1 cellular context compared by ENCODE assay signal in genomic region chr5:172953776-172954189, GRCh38.
TF ChIP-seq lines count a peak whose summit lies in the region.

No MANE protein-coding gene starts in this region.

TF ChIP-seq in K562, 482 proteins besides CTCF, POLR2A, EP300 and RAD21 (continued from another document):
- TF ChIP-seq, protein P1, sequence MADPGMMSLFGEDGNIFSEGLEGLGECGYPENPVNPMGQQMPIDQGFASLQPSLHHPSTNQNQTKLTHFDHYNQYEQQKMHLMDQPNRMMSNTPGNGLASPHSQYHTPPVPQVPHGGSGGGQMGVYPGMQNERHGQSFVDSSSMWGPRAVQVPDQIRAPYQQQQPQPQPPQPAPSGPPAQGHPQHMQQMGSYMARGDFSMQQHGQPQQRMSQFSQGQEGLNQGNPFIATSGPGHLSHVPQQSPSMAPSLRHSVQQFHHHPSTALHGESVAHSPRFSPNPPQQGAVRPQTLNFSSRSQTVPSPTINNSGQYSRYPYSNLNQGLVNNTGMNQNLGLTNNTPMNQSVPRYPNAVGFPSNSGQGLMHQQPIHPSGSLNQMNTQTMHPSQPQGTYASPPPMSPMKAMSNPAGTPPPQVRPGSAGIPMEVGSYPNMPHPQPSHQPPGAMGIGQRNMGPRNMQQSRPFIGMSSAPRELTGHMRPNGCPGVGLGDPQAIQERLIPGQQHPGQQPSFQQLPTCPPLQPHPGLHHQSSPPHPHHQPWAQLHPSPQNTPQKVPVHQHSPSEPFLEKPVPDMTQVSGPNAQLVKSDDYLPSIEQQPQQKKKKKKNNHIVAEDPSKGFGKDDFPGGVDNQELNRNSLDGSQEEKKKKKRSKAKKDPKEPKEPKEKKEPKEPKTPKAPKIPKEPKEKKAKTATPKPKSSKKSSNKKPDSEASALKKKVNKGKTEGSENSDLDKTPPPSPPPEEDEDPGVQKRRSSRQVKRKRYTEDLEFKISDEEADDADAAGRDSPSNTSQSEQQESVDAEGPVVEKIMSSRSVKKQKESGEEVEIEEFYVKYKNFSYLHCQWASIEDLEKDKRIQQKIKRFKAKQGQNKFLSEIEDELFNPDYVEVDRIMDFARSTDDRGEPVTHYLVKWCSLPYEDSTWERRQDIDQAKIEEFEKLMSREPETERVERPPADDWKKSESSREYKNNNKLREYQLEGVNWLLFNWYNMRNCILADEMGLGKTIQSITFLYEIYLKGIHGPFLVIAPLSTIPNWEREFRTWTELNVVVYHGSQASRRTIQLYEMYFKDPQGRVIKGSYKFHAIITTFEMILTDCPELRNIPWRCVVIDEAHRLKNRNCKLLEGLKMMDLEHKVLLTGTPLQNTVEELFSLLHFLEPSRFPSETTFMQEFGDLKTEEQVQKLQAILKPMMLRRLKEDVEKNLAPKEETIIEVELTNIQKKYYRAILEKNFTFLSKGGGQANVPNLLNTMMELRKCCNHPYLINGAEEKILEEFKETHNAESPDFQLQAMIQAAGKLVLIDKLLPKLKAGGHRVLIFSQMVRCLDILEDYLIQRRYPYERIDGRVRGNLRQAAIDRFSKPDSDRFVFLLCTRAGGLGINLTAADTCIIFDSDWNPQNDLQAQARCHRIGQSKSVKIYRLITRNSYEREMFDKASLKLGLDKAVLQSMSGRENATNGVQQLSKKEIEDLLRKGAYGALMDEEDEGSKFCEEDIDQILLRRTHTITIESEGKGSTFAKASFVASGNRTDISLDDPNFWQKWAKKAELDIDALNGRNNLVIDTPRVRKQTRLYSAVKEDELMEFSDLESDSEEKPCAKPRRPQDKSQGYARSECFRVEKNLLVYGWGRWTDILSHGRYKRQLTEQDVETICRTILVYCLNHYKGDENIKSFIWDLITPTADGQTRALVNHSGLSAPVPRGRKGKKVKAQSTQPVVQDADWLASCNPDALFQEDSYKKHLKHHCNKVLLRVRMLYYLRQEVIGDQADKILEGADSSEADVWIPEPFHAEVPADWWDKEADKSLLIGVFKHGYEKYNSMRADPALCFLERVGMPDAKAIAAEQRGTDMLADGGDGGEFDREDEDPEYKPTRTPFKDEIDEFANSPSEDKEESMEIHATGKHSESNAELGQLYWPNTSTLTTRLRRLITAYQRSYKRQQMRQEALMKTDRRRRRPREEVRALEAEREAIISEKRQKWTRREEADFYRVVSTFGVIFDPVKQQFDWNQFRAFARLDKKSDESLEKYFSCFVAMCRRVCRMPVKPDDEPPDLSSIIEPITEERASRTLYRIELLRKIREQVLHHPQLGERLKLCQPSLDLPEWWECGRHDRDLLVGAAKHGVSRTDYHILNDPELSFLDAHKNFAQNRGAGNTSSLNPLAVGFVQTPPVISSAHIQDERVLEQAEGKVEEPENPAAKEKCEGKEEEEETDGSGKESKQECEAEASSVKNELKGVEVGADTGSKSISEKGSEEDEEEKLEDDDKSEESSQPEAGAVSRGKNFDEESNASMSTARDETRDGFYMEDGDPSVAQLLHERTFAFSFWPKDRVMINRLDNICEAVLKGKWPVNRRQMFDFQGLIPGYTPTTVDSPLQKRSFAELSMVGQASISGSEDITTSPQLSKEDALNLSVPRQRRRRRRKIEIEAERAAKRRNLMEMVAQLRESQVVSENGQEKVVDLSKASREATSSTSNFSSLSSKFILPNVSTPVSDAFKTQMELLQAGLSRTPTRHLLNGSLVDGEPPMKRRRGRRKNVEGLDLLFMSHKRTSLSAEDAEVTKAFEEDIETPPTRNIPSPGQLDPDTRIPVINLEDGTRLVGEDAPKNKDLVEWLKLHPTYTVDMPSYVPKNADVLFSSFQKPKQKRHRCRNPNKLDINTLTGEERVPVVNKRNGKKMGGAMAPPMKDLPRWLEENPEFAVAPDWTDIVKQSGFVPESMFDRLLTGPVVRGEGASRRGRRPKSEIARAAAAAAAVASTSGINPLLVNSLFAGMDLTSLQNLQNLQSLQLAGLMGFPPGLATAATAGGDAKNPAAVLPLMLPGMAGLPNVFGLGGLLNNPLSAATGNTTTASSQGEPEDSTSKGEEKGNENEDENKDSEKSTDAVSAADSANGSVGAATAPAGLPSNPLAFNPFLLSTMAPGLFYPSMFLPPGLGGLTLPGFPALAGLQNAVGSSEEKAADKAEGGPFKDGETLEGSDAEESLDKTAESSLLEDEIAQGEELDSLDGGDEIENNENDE (IDR thresholded peaks at IDR 0.05; ENCODE audit: low read depth, low read length), result no peak
- no peak for TF ChIP-seq ZNF584 (CRISPR knock-in tag; IDR thresholded peaks at IDR 0.05; ENCODE audit: low read depth)
- TF ChIP-seq ZNF695 (CRISPR knock-in tag; IDR thresholded peaks at IDR 0.05), result no peak
- TF ChIP-seq HINFP (tag; conservative IDR thresholded peaks at IDR 0.05; ENCODE audit: low read depth), result no peak
